In the genomic region with DNA sequence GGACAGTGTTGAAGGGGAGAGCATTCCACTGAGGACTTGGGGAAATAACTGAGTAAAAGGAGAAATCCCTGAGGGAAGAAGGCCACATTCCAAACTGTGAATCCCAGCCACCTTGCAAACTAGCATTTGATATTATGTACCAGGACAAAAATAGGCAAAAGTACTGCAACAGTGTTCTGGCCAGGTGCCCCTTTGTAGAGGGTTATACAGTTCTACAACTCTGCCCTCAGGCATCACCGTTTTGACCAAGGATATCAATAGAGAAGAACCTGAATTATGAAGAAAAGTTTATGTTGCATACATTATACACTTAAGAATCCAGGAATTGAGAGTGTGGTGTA, we compare ENCODE assay signal across 11 cellular contexts. TPM values are rescaled to one million over a fixed set of nuclear protein-coding genes. Genes with fewer than 3 reads are reported as not detected.
A peak's percentile ranks its signal among the peaks of the same experiment; 100 is the strongest.
DNase-seq lines count a peak whose midpoint lies in the region; ATAC-seq and TF ChIP-seq lines count a peak whose summit lies in the region.
"Had no signal": no experiment of that assay in that cellular context is flagged by ENCODE, and none has a peak within 500 bp of the region (broad histone marks: within the 10 kb centered on the region; RNA-seq: fewer than 3 reads in every experiment).

No MANE protein-coding gene starts in this region.

- H3K9ac ChIP-seq in mammary epithelial cell (ENCODE audit: insufficient read depth, low read length): peak overlapping the region; percentile 6

- no peaks in the 10 kb centered on the region for H3K27me3 Mint-ChIP-seq in Calu3 (ENCODE audit: unreplicated experiment)

- TF ChIP-seq CTCF in Calu3 (IDR thresholded peaks at IDR 0.05; ENCODE audit: unreplicated experiment): no peak
- no peak for TF ChIP-seq CTCF in mammary epithelial cell (conservative IDR thresholded peaks at IDR 0.05 in 1 of 2, IDR thresholded peaks at IDR 0.05 in 1 of 2; ENCODE audit: extremely low read depth in 1 of 2, insufficient read depth in 1 of 2, low read depth in 1 of 2, low read length in 2 of 2)
- no peak for TF ChIP-seq CTCF in left lung (IDR thresholded peaks at IDR 0.05)
- TF ChIP-seq CTCF in gastrocnemius medialis (IDR thresholded peaks at IDR 0.05 in 4 of 5, conservative IDR thresholded peaks at IDR 0.05 in 1 of 5): no peak

- H4K20me1 ChIP-seq in mammary epithelial cell (ENCODE audit: insufficient read depth, low read length): no peaks in the 10 kb centered on the region

- in situ Hi-C loops in mammary epithelial cell (cut with MboI; ENCODE audit: low sequenced_read_pairs in 2 of 2): no loop called here
- in situ Hi-C loops in gastrocnemius medialis (cut with MboI; ENCODE audit: low sequenced_read_pairs in 4 of 4): no loop called here

- ATAC-seq in left lung (no peak), gastrocnemius medialis (no peak)

- H3K4me1 ChIP-seq in mammary epithelial cell (ENCODE audit: insufficient read depth, low read length): peaks cover 53% of the 10 kb centered on the region
- peaks cover 24% of the 10 kb centered on the region in 2 donors for H3K4me1 ChIP-seq in left lung
- H3K4me1 ChIP-seq in gastrocnemius medialis: peaks cover 0 to 28% of the 10 kb centered on the region in 2 donors

- H3K27me3 ChIP-seq in mammary epithelial cell (ENCODE audit: insufficient read depth, low read length): no peaks in the 10 kb centered on the region
- H3K27me3 ChIP-seq in left lung: no peaks in the 10 kb centered on the region
- no peaks in the 10 kb centered on the region for H3K27me3 ChIP-seq in gastrocnemius medialis
- H3K27me3 ChIP-seq: ovary had no signal

- WGBS in mammary epithelial cell (ENCODE audit: low coverage, missing lambda C conversion rate): 0% methylated on average over 1 of the region's 1 CpG

- no peak overlapping the region for H2AFZ ChIP-seq in mammary epithelial cell (ENCODE audit: low read depth, low read length)

- BruUV-seq in Calu3 (replicated peaks; lab: Mats Ljungman, UMichigan) (no TSS peak), mammary epithelial cell (replicated peaks; lab: Mats Ljungman, UMichigan) (no TSS peak)

- peak overlapping the region; percentile 69 for H3K27ac ChIP-seq in mammary epithelial cell (ENCODE audit: insufficient read depth, low read depth, low read length)
- peak overlapping the region; percentile 68 to 82 for H3K27ac ChIP-seq in left lung
- peak overlapping the region; percentile 2 to 65 (median 60) for H3K27ac ChIP-seq in gastrocnemius medialis

- no peaks in the 10 kb centered on the region for H3K79me2 ChIP-seq in mammary epithelial cell (ENCODE audit: insufficient read depth, low read length)

- no peak for DNase-seq in Calu3
- DNase-seq in mammary epithelial cell: no peak
- DNase-seq in left lung: no peak
- no peak for DNase-seq in gastrocnemius medialis
- no peak for DNase-seq in AG08396 (ENCODE audit: low spot score)
- no peak for DNase-seq in NCI-H82 treated with DMSO at 0.1 percent for 48 hours (lab: John Stamatoyannopoulos, UW; ENCODE audit: unreplicated experiment)
- DNase-seq in cerebellar cortex (ENCODE audit: low spot score): no peak
- no peak for DNase-seq in SKM-1 (lab: John Stamatoyannopoulos, UW; ENCODE audit: unreplicated experiment)
- DNase-seq: activated T-cell treated with anti-CD3 and anti-CD28 coated beads for 4 hours, immature natural killer cell had no signal

- no peaks in the 10 kb centered on the region for H3K9me3 ChIP-seq in mammary epithelial cell (replicated peaks; ENCODE audit: insufficient read depth, low read length)
- H3K9me3 ChIP-seq in left lung: no peaks in the 10 kb centered on the region
- H3K9me3 ChIP-seq in gastrocnemius medialis: no peaks in the 10 kb centered on the region
- H3K9me3 ChIP-seq: ovary had no signal

- H3K36me3 ChIP-seq in mammary epithelial cell (ENCODE audit: insufficient read depth, low read length) (no peaks in the 10 kb centered on the region), left lung (no peaks in the 10 kb centered on the region), gastrocnemius medialis (no peaks in the 10 kb centered on the region)
- H3K36me3 ChIP-seq: ovary had no signal

- dilution Hi-C loops in mammary epithelial cell (cut with HindIII; ENCODE audit: low sequenced_read_pairs): no loop called here

- H3K27ac Mint-ChIP-seq in Calu3 (ENCODE audit: unreplicated experiment): peak overlapping the region; percentile 87
- H3K27ac Mint-ChIP-seq: immature natural killer cell had no signal

- no peak overlapping the region for H3K4me3 Mint-ChIP-seq in Calu3 (ENCODE audit: low read depth, unreplicated experiment)
- H3K4me3 Mint-ChIP-seq: immature natural killer cell had no signal

- TF ChIP-seq POLR2A in gastrocnemius medialis (IDR thresholded peaks at IDR 0.05): no peak

- peaks cover 6% of the 10 kb centered on the region for H3K9me3 Mint-ChIP-seq in Calu3 (ENCODE audit: low read depth, unreplicated experiment)

- peak overlapping the region; percentile 55 for H3K4me2 ChIP-seq in mammary epithelial cell (ENCODE audit: insufficient read depth, low read depth, low read length)

- H3K4me3 ChIP-seq in mammary epithelial cell (replicated peaks in 1 of 3; ENCODE audit: insufficient read depth in 1 of 3, low read depth in 2 of 3, low read length in 3 of 3) (no peak overlapping the region), left lung (no peak overlapping the region), gastrocnemius medialis (no peak overlapping the region)
- H3K4me3 ChIP-seq: ovary had no signal

- peaks cover 51% of the 10 kb centered on the region for H3K4me1 Mint-ChIP-seq in Calu3 (ENCODE audit: low read depth, unreplicated experiment)
- H3K4me1 Mint-ChIP-seq: immature natural killer cell had no signal

- intact Hi-C loops in Calu3 (cut with micrococcal nuclease; ENCODE audit: unreplicated experiment) (loop anchor here (5.0 kb wide), 2 partner anchors 55 to 310 kb away; no protein-coding TSS in a partner anchor), mammary epithelial cell (cut with micrococcal nuclease) (loop anchor here (1.0 to 2.0 kb wide), 2 partner anchors 21 to 301 kb away; a partner anchor contains a TSS), left lung (cut with DNase I) (no loop called here), gastrocnemius medialis (cut with DNase I; ENCODE audit: low total_unique reads) (no loop called here)

- CTCF ChIA-PET in Calu3 (lab: Charles Lee) (no interaction called here), mammary epithelial cell (lab: Charles Lee; ENCODE audit: low non-redundant PET) (no interaction called here)

- no peaks in the 10 kb centered on the region for H3K36me3 Mint-ChIP-seq in Calu3 (ENCODE audit: insufficient read depth, unreplicated experiment)
- H3K36me3 Mint-ChIP-seq: immature natural killer cell had no signal

RNA-seq across cellular contexts. Expression of a gene that starts 20.6 kb away (rescaled TPM):
- total RNA-seq in Calu3 (2022) (not detected in 2 replicates), mammary epithelial cell (10 to 100 TPM in 1 of 2 donors, 1 to 10 TPM in 1; 9.4 to 10.2 TPM), left lung (10 to 100 TPM; 73.6 to 76.9 TPM), gastrocnemius medialis (10 to 100 TPM; 15.1 to 35.4 (median 31.1) TPM)
- 20.7 TPM for polyA plus RNA-seq in mammary epithelial cell
- 16.0 TPM for polyA minus RNA-seq in mammary epithelial cell

Comparison
In these comparisons a context has a peak if more than half of its experiments do, and no peak if none do; other contexts are left out.
1. RNA of a gene that starts 20.6 kb away (total RNA-seq): 73.6 to 76.9 TPM in left lung, 15.1 to 35.4 TPM in gastrocnemius medialis and 9.4 to 10.2 TPM in mammary epithelial cell; not detected in Calu3; every median in the first group is over 10 times any median in the second.
2. intact Hi-C loops: an anchor here in Calu3 (5.0 kb wide) and mammary epithelial cell (1.0 to 2.0 kb wide); none called in left lung and gastrocnemius medialis.
3. Peak in every context shown above with its lines, with median percentiles within 50 percentile points of each other: H3K27ac ChIP-seq.